Comparison of ENCODE assay signal across 9 cellular contexts in genomic region chr6:39362487-39362865, GRCh38. TPM values are rescaled to one million over a fixed set of nuclear protein-coding genes. Genes with fewer than 3 reads are reported as not detected.
A peak's percentile ranks its signal among the peaks of the same experiment; 100 is the strongest.
DNase-seq lines count a peak whose midpoint lies in the region; ATAC-seq and TF ChIP-seq lines count a peak whose summit lies in the region.
"Had no signal": no experiment of that assay in that cellular context is flagged by ENCODE, and none has a peak within 500 bp of the region (broad histone marks: within the 10 kb centered on the region; RNA-seq: fewer than 3 reads in every experiment).

No MANE protein-coding gene starts in this region.

- H3K4me1 Mint-ChIP-seq in natural killer cell treated with Interleukin-12 subunit alpha and Interleukin-12 subunit beta and Interleukin-15 and Interleukin-18, amount 100 ng/mL, for 72 hours (ENCODE audit: low read depth in 2 of 2) = peaks cover 0 to 2% of the 10 kb centered on the region in 2 donors

- no peak overlapping the region for H3K27ac Mint-ChIP-seq in natural killer cell treated with Interleukin-12 subunit alpha and Interleukin-12 subunit beta and Interleukin-15 and Interleukin-18, amount 100 ng/mL, for 72 hours

- TF ChIP-seq CTCF in fibroblast of pulmonary artery (IDR thresholded peaks at IDR 0.05; ENCODE audit: low read length, missing control alignments) = no peak

- DNase-seq in A172 (ENCODE audit: low spot score) (peak; percentile 22), NCI-H69 (lab: John Stamatoyannopoulos, UW) (peak; percentile 42), fibroblast of pulmonary artery (ENCODE audit: low read depth) (peak; percentile 10), NCI-H1436 (lab: John Stamatoyannopoulos, UW) (no peak), NCI-H2107 (lab: John Stamatoyannopoulos, UW) (no peak)
- no peak for DNase-seq in natural killer cell treated with Interleukin-12 subunit alpha and Interleukin-12 subunit beta and Interleukin-15 and Interleukin-18, amount 100 ng/mL, for 72 hours (ENCODE audit: low spot score)
- no peak for DNase-seq in activated CD4-positive, CD25-positive, alpha-beta regulatory T cell (lab: John Stamatoyannopoulos, UW)

- no peaks in the 10 kb centered on the region for H3K36me3 Mint-ChIP-seq in natural killer cell treated with Interleukin-12 subunit alpha and Interleukin-12 subunit beta and Interleukin-15 and Interleukin-18, amount 100 ng/mL, for 72 hours

- peak; percentile 19 for ATAC-seq in GM18508 (IDR thresholded peaks at IDR 0.05; ENCODE audit: insufficient read depth, unreplicated experiment)
- ATAC-seq in natural killer cell treated with Interleukin-12 subunit alpha and Interleukin-12 subunit beta and Interleukin-15 and Interleukin-18, amount 100 ng/mL, for 72 hours = no peak

- peaks cover 6 to 7% of the 10 kb centered on the region in 2 donors for H3K27me3 Mint-ChIP-seq in natural killer cell treated with Interleukin-12 subunit alpha and Interleukin-12 subunit beta and Interleukin-15 and Interleukin-18, amount 100 ng/mL, for 72 hours

- H3K4me3 ChIP-seq in fibroblast of pulmonary artery (replicated peaks; ENCODE audit: low read depth, low read length) = no peak overlapping the region
- H3K4me3 ChIP-seq: heart right ventricle had no signal

- H3K4me3 Mint-ChIP-seq in natural killer cell treated with Interleukin-12 subunit alpha and Interleukin-12 subunit beta and Interleukin-15 and Interleukin-18, amount 100 ng/mL, for 72 hours = no peak overlapping the region

- H3K9me3 Mint-ChIP-seq in natural killer cell treated with Interleukin-12 subunit alpha and Interleukin-12 subunit beta and Interleukin-15 and Interleukin-18, amount 100 ng/mL, for 72 hours = no peaks in the 10 kb centered on the region

RNA-seq across cellular contexts. Expression of gene KCNK16, which starts 40.0 kb away (rescaled TPM):
- not detected in 2 replicates for total RNA-seq in A172 (2014; rRNA removed; shearing (Covaris generic))
- total RNA-seq in natural killer cell treated with Interleukin-12 subunit alpha and Interleukin-12 subunit beta and Interleukin-15 and Interleukin-18, amount 100 ng/mL, for 72 hours = not detected
- total RNA-seq: heart right ventricle had no signal

RNA-seq across cellular contexts. Expression of gene KCNK17, which starts 48.3 kb away (rescaled TPM):
- total RNA-seq in A172 (2014; rRNA removed; shearing (Covaris generic)) = not detected in 2 replicates
- not detected for total RNA-seq in natural killer cell treated with Interleukin-12 subunit alpha and Interleukin-12 subunit beta and Interleukin-15 and Interleukin-18, amount 100 ng/mL, for 72 hours

Comparison
In these comparisons a context has a peak if more than half of its experiments do, and no peak if none do; other contexts are left out.
1. DNase-seq: peak in A172 (single experiment), NCI-H69 (single experiment) and fibroblast of pulmonary artery (single experiment); none in natural killer cell treated with Interleukin-12 subunit alpha and Interleukin-12 subunit beta and Interleukin-15 and Interleukin-18, amount 100 ng/mL, for 72 hours (single experiment), NCI-H1436 (single experiment), NCI-H2107 (single experiment) and activated CD4-positive, CD25-positive, alpha-beta regulatory T cell (0 of 4).